In the genomic region with DNA sequence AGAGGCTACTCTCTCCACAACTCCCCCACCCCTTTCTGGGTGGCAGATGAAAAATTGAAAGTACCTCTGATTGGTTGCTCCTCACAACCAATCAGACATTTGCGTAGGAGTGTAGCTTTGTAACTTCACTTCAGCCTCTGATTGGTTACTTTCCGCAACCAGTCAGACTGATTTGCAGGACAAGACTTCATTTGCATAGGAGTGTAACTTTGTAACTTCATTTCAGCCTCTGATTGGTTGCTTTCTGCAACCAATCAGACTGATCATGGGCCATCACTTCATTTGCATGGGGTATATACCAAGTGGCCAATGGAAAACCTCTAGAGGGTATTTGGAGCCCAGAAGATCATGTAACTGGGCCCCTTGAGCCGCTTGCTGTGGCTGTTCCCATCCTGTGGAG, we compare ENCODE assay signal across 15 cellular contexts. TPM values are rescaled to one million over a fixed set of nuclear protein-coding genes. Genes with fewer than 3 reads are reported as not detected.
DNase-seq lines count a peak whose midpoint lies in the region; ATAC-seq, FAIRE-seq and TF ChIP-seq lines count a peak whose summit lies in the region.
"Had no signal": no experiment of that assay in that cellular context is flagged by ENCODE, and none has a peak within 500 bp of the region (broad histone marks: within the 10 kb centered on the region; RNA-seq: fewer than 3 reads in every experiment).

No MANE protein-coding gene starts in this region.

- H3K14ac ChIP-seq in H1 (ENCODE audit: insufficient read length) = no peak overlapping the region

- no peak for TF ChIP-seq RAD21 in H1 (IDR thresholded peaks at IDR 0.05 in 1 of 2, conservative IDR thresholded peaks at IDR 0.05 in 1 of 2; ENCODE audit: low read depth in 2 of 2, low read length in 2 of 2)

- H3K4ac ChIP-seq in H1 (replicated peaks; ENCODE audit: insufficient read length, low read depth, low read length) = no peak overlapping the region

- H3K27ac ChIP-seq in H1 (ENCODE audit: low read depth, low read length) = no peak overlapping the region
- no peak overlapping the region for H3K27ac ChIP-seq in colonic mucosa
- H3K27ac ChIP-seq in ascending aorta = no peak overlapping the region
- H3K27ac ChIP-seq in RWPE1 = no peak overlapping the region

- no peak overlapping the region for H3K56ac ChIP-seq in H1 (replicated peaks; ENCODE audit: insufficient read length, low read depth, low read length)

- H3K27ac Mint-ChIP-seq in Caco-2 (ENCODE audit: unreplicated experiment) = peak overlapping the region; percentile 30
- H3K27ac Mint-ChIP-seq: IgD-negative memory B cell had no signal

- H2BK15ac ChIP-seq in H1 (ENCODE audit: low read length) = no peak overlapping the region

- no peak for TF ChIP-seq CTCF in Caco-2 (IDR thresholded peaks at IDR 0.05; ENCODE audit: insufficient read depth in 1 of 2, low read depth in 1 of 2, low read length in 1 of 2, severe bottlenecking in 1 of 2, unreplicated experiment in 1 of 2)
- no peak for TF ChIP-seq CTCF in NB4 (IDR thresholded peaks at IDR 0.05; ENCODE audit: low read depth, low read length)
- TF ChIP-seq CTCF in H1 (IDR thresholded peaks at IDR 0.05; ENCODE audit: control extremely low read depth in 1 of 3, insufficient read depth in 1 of 3, low read depth in 1 of 3, low read length in 3 of 3) = no peak
- no peak for TF ChIP-seq CTCF in colonic mucosa (IDR thresholded peaks at IDR 0.05)
- TF ChIP-seq CTCF in ascending aorta (IDR thresholded peaks at IDR 0.05) = no peak
- no peak for TF ChIP-seq CTCF in RWPE1 (conservative IDR thresholded peaks at IDR 0.05; ENCODE audit: low read depth)

- H4K91ac ChIP-seq in H1 (replicated peaks; ENCODE audit: insufficient read length, low read length) = no peak overlapping the region

- no peak overlapping the region for H2BK5ac ChIP-seq in H1 (ENCODE audit: low read depth, low read length)

- H3K23ac ChIP-seq in H1 (ENCODE audit: insufficient read length) = no peak overlapping the region

- POLR2A ChIA-PET in Caco-2 (lab: Charles Lee) = interaction anchor here (0.6 kb wide), 1 partner anchor 1205 kb away, joined by 4 read pairs; no protein-coding TSS in a partner anchor
- POLR2A ChIA-PET in H1 (lab: Charles Lee; ENCODE audit: partially characterized antibody) = interaction anchor here (0.6 kb wide), 1 partner anchor 159 kb away, joined by 5 read pairs; no protein-coding TSS in a partner anchor
- POLR2A ChIA-PET in RWPE1 (lab: Yijun Ruan, JAX; ENCODE audit: low non-redundant PET) = no interaction called here

- no peaks in the 10 kb centered on the region for H3K23me2 ChIP-seq in H1 (ENCODE audit: low read depth, low read length)

- BruUV-seq in Caco-2 (replicated peaks; lab: Mats Ljungman, UMichigan) = no TSS peak

- H2AK5ac ChIP-seq in H1 (ENCODE audit: low read depth, low read length) = no peak overlapping the region

- H3K4me1 Mint-ChIP-seq in Caco-2 (ENCODE audit: low read depth, unreplicated experiment) = peaks cover 6% of the 10 kb centered on the region

- FAIRE-seq in H1 (lab: Jason Lieb, UNC) = no peak
- FAIRE-seq: TTC549 had no signal

- H3K36me3 ChIP-seq in Caco-2 (ENCODE audit: control insufficient read depth, insufficient read depth, low read length) (no peaks in the 10 kb centered on the region), H1 (ENCODE audit: control insufficient read depth in 2 of 4, insufficient read depth in 4 of 4, low read length in 3 of 4) (no peaks in the 10 kb centered on the region), colonic mucosa (no peaks in the 10 kb centered on the region), ascending aorta (no peaks in the 10 kb centered on the region)

- H3K27me3 Mint-ChIP-seq in Caco-2 (ENCODE audit: insufficient read depth, unreplicated experiment) = no peaks in the 10 kb centered on the region
- H3K27me3 Mint-ChIP-seq: IgD-negative memory B cell had no signal

- H3K9me3 ChIP-seq in Caco-2 (peaks cover 3% of the 10 kb centered on the region; the same call in 1 of the 2 replicates), H1 (ENCODE audit: insufficient read depth in 2 of 2, low read depth in 1 of 2, low read length in 1 of 2) (no peaks in the 10 kb centered on the region), colonic mucosa (no peaks in the 10 kb centered on the region), ascending aorta (no peaks in the 10 kb centered on the region)

- H3K27me3 ChIP-seq in Caco-2 (replicated peaks; ENCODE audit: control insufficient read depth, insufficient read depth, low read length) (no peaks in the 10 kb centered on the region), H1 (replicated peaks in 1 of 4; ENCODE audit: control insufficient read depth in 3 of 4, extremely low read depth in 1 of 4, insufficient read depth in 3 of 4, low read length in 3 of 4) (no peaks in the 10 kb centered on the region), colonic mucosa (no peaks in the 10 kb centered on the region), ascending aorta (no peaks in the 10 kb centered on the region)

- no peak overlapping the region for H3K18ac ChIP-seq in H1 (ENCODE audit: extremely low read depth, low read length)

- intact Hi-C loops in Caco-2 (cut with micrococcal nuclease; ENCODE audit: unreplicated experiment) = loop anchor here (5.0 kb wide), 1 partner anchor 140 kb away; no protein-coding TSS in a partner anchor
- intact Hi-C loops in colonic mucosa (cut with DNase I) = no loop called here
- intact Hi-C loops in ascending aorta (cut with DNase I) = no loop called here

- no peaks in the 10 kb centered on the region for H3K9me3 Mint-ChIP-seq in Caco-2 (ENCODE audit: unreplicated experiment)
- H3K9me3 Mint-ChIP-seq: IgD-negative memory B cell had no signal

- no peak overlapping the region for H3K4me3 Mint-ChIP-seq in Caco-2 (ENCODE audit: unreplicated experiment)

- H3K4me1 ChIP-seq in Caco-2 = 0 out of 2 replicates have a peak, but pooled peaks cover 7% of the 10 kb centered on the region
- H3K4me1 ChIP-seq in H1 (replicated peaks in 1 of 4; ENCODE audit: control insufficient read depth in 3 of 4, insufficient read depth in 4 of 4, low read length in 3 of 4) = 0 out of 7 replicates have a peak, but pooled peaks cover 0 to 2% (median 0%) of the 10 kb centered on the region in 4 experiments
- H3K4me1 ChIP-seq in colonic mucosa = no peaks in the 10 kb centered on the region
- H3K4me1 ChIP-seq in ascending aorta = no peaks in the 10 kb centered on the region

- H3K9ac ChIP-seq in H1 (replicated peaks in 1 of 4; ENCODE audit: extremely low read depth in 1 of 4, low read depth in 3 of 4, low read length in 3 of 4) (no peak overlapping the region), colonic mucosa (ENCODE audit: low read depth in 2 of 2, low read length in 2 of 2) (no peak overlapping the region)

- WGBS in H1 (ENCODE audit: extremely low coverage in 1 of 2, insufficient coverage in 1 of 2, insufficient read length in 1 of 2, insufficient replicate concordance in 2 of 2, low coverage in 1 of 2, low lambda C conversion rate in 2 of 2, missing lambda C conversion rate in 1 of 2), 2 experiments = 89% methylated on average over 3 of the region's 3 CpGs; no CpG with 5 or more reads in 1 of the 2 experiments

- H2BK120ac ChIP-seq in H1 (replicated peaks; ENCODE audit: low read depth, low read length) = no peak overlapping the region

- H2BK12ac ChIP-seq in H1 (ENCODE audit: low read depth, low read length) = no peak overlapping the region

- H3K79me2 ChIP-seq in H1 (ENCODE audit: control insufficient read depth in 1 of 2, insufficient read depth in 2 of 2, low read length in 2 of 2) = no peaks in the 10 kb centered on the region

- H4K5ac ChIP-seq in H1 (ENCODE audit: insufficient read length, low read depth, low read length) = no peak overlapping the region

- H4K8ac ChIP-seq in H1 (ENCODE audit: extremely low read depth, insufficient read depth, low read length) = no peak overlapping the region

- H2BK20ac ChIP-seq in H1 (ENCODE audit: low read length) = no peak overlapping the region

- no peaks in the 10 kb centered on the region for H3K36me3 Mint-ChIP-seq in Caco-2 (ENCODE audit: insufficient read depth, unreplicated experiment)
- H3K36me3 Mint-ChIP-seq: IgD-negative memory B cell had no signal

- ATAC-seq in HG03442 (IDR thresholded peaks at IDR 0.05; ENCODE audit: unreplicated experiment) = no peak
- ATAC-seq: left lobe of liver had no signal

- H3K4me2 ChIP-seq in H1 (ENCODE audit: insufficient read depth in 1 of 2, low read depth in 2 of 2, low read length in 2 of 2) = no peak overlapping the region

- no peaks in the 10 kb centered on the region for H4K20me1 ChIP-seq in H1 (replicated peaks in 1 of 2; ENCODE audit: control insufficient read depth in 1 of 2, insufficient read depth in 2 of 2, low read length in 2 of 2)

- TF ChIP-seq POLR2A in NB4 (IDR thresholded peaks at IDR 0.05; ENCODE audit: extremely low read depth, insufficient read length) (no peak), H1 (IDR thresholded peaks at IDR 0.05; ENCODE audit: control extremely low read depth in 1 of 2, low read depth in 2 of 2, low read length in 2 of 2) (no peak)

- no peak overlapping the region for H2AFZ ChIP-seq in H1 (ENCODE audit: low read length)

- DNase-seq in A172 (ENCODE audit: low spot score) = peak; percentile 99
- DNase-seq in Caco-2 = peak; percentile 20 to 54
- peak; percentile 5 for DNase-seq in NB4 (ENCODE audit: low read depth)
- no peak for DNase-seq in H1 (ENCODE audit: low read depth in 1 of 2, low spot score in 2 of 2)
- no peak for DNase-seq in colonic mucosa
- DNase-seq in ascending aorta (ENCODE audit: low spot score in 2 of 2) = no peak
- DNase-seq in RWPE1 (ENCODE audit: low spot score) = no peak
- DNase-seq: cerebellar nuclear complex, NCI-H146, NCI-H526 treated with DMSO at 0.1 percent for 48 hours, trophoblast cell had no signal

- CTCF ChIA-PET in Caco-2 (lab: Charles Lee) (interaction anchor here (0.6 kb wide), 1 partner anchor 162 kb away, joined by 3 read pairs; no protein-coding TSS in a partner anchor), H1 (lab: Charles Lee; ENCODE audit: partially characterized antibody) (interaction anchor here (2.4 kb wide), 1 partner anchor 11 kb away, joined by 6 read pairs; no protein-coding TSS in a partner anchor), RWPE1 (lab: Yijun Ruan, JAX) (no interaction called here)

- H3K4me3 ChIP-seq in Caco-2 (ENCODE audit: low read depth, low read length) (no peak overlapping the region), NB4 (ENCODE audit: low read depth, low read length) (no peak overlapping the region), H1 (ENCODE audit: extremely low read depth in 1 of 4, insufficient read depth in 2 of 4, low read depth in 3 of 4, low read length in 4 of 4) (no peak overlapping the region), colonic mucosa (no peak overlapping the region), ascending aorta (no peak overlapping the region)

- TF ChIP-seq EP300 in H1 (IDR thresholded peaks at IDR 0.05; ENCODE audit: borderline replicate concordance in 1 of 2, low read depth in 2 of 2, low read length in 2 of 2) = no peak

- no peaks in the 10 kb centered on the region for H3K79me1 ChIP-seq in H1 (ENCODE audit: low read depth, low read length)

RNA-seq across cellular contexts. Expression of a gene that starts 25.6 kb away (rescaled TPM):
- 1.2 and 1.8 TPM in 2 replicates for total RNA-seq in A172 (2014; rRNA removed; shearing (Covaris generic))
- total RNA-seq in Caco-2 (2022) (3.4 and 3.9 TPM in 2 replicates), colonic mucosa (1 to 10 TPM in 1 of 2 donors, under 1 TPM in 1; 0.82 to 1.4 TPM), ascending aorta (not detected)
- 0.32 and 0.36 TPM in 2 replicates for total RNA-seq in H1 (2021; fragmentation: NEBNext Ultra II Directional; extraction: Animal tissue kit (Norgen Biotek cat#: 25700))
- 0.27 and 0.67 TPM in 2 replicates for polyA plus RNA-seq in H1 (2011; rRNA removed)
- 1.3 TPM for polyA plus RNA-seq in H1 (2011; cell fraction: cytosol; rRNA removed)
- polyA plus RNA-seq in H1 (2011; cell fraction: nucleus; rRNA removed) = 0.20 TPM
- polyA plus RNA-seq in H1 (2012, experiment 1 of 2) = 0.70 to 1.4 TPM (median 1.0 TPM) in 4 replicates
- polyA plus RNA-seq in H1 (2012, experiment 2 of 2) = not detected
- 0.89 TPM for polyA plus RNA-seq in H1 (2013, experiment 1 of 2)
- 0.92 TPM for polyA plus RNA-seq in H1 (2013, experiment 2 of 2)
- polyA minus RNA-seq in H1 (2011; rRNA and poly(A)+ RNA removed) = 0.73 and 2.3 TPM in 2 replicates
- not detected for polyA minus RNA-seq in H1 (2011; cell fraction: cytosol; rRNA and poly(A)+ RNA removed)
- 1.7 TPM for polyA minus RNA-seq in H1 (2011; cell fraction: nucleus; rRNA and poly(A)+ RNA removed)

RNA-seq across cellular contexts. Expression of a gene that starts 25.8 kb away (rescaled TPM):
- 65.3 and 82.9 TPM in 2 replicates for total RNA-seq in A172 (2014; rRNA removed; shearing (Covaris generic))
- total RNA-seq in Caco-2 (2022) = 36.9 and 39.3 TPM in 2 replicates
- total RNA-seq in H1 (2021; fragmentation: NEBNext Ultra II Directional; extraction: Animal tissue kit (Norgen Biotek cat#: 25700)) = 32.9 and 36.4 TPM in 2 replicates
- 11.9 and 20.5 TPM in 2 replicates for polyA plus RNA-seq in H1 (2011; rRNA removed)
- 25.8 TPM for polyA plus RNA-seq in H1 (2011; cell fraction: cytosol; rRNA removed)
- polyA plus RNA-seq in H1 (2011; cell fraction: nucleus; rRNA removed) = 5.2 TPM
- polyA plus RNA-seq in H1 (2012, experiment 1 of 2) = 21.0 to 27.2 TPM (median 23.5 TPM) in 4 replicates
- 3.9 TPM for polyA plus RNA-seq in H1 (2012, experiment 2 of 2)
- polyA plus RNA-seq in H1 (2013, experiment 1 of 2) = 24.2 TPM
- 25.6 TPM for polyA plus RNA-seq in H1 (2013, experiment 2 of 2)
- 9.9 and 14.0 TPM in 2 replicates for polyA minus RNA-seq in H1 (2011; rRNA and poly(A)+ RNA removed)
- 10.1 TPM for polyA minus RNA-seq in H1 (2011; cell fraction: cytosol; rRNA and poly(A)+ RNA removed)
- 8.8 TPM for polyA minus RNA-seq in H1 (2011; cell fraction: nucleus; rRNA and poly(A)+ RNA removed)
- total RNA-seq in colonic mucosa = 10 to 100 TPM; 18.1 to 20.2 TPM
- total RNA-seq in ascending aorta = 26.3 TPM

RNA-seq across cellular contexts. Expression of a gene that starts 25.8 kb away (rescaled TPM):
- total RNA-seq in A172 (2014; rRNA removed; shearing (Covaris generic)) = 18.9 and 22.5 TPM in 2 replicates
- 30.0 and 32.8 TPM in 2 replicates for total RNA-seq in Caco-2 (2022)
- 15.2 and 16.0 TPM in 2 replicates for total RNA-seq in H1 (2021; fragmentation: NEBNext Ultra II Directional; extraction: Animal tissue kit (Norgen Biotek cat#: 25700))
- polyA plus RNA-seq in H1 (2011; rRNA removed) = 4.9 and 5.0 TPM in 2 replicates
- 5.5 TPM for polyA plus RNA-seq in H1 (2011; cell fraction: cytosol; rRNA removed)
- 6.8 TPM for polyA plus RNA-seq in H1 (2011; cell fraction: nucleus; rRNA removed)
- polyA plus RNA-seq in H1 (2012, experiment 1 of 2) = 10.7 to 12.4 TPM (median 11.2 TPM) in 4 replicates
- polyA plus RNA-seq in H1 (2012, experiment 2 of 2) = 6.0 TPM
- 10.1 TPM for polyA plus RNA-seq in H1 (2013, experiment 1 of 2)
- polyA plus RNA-seq in H1 (2013, experiment 2 of 2) = 9.1 TPM
- polyA minus RNA-seq in H1 (2011; rRNA and poly(A)+ RNA removed) = 14.8 and 18.1 TPM in 2 replicates
- polyA minus RNA-seq in H1 (2011; cell fraction: cytosol; rRNA and poly(A)+ RNA removed) = 15.1 TPM
- 18.4 TPM for polyA minus RNA-seq in H1 (2011; cell fraction: nucleus; rRNA and poly(A)+ RNA removed)
- 10 to 100 TPM; 12.2 to 14.6 TPM for total RNA-seq in colonic mucosa
- 0.64 TPM for total RNA-seq in ascending aorta

RNA-seq across cellular contexts. Expression of a gene that starts 37.6 kb away (rescaled TPM):
- 18.2 and 24.3 TPM in 2 replicates for total RNA-seq in A172 (2014; rRNA removed; shearing (Covaris generic))
- total RNA-seq in Caco-2 (2022) (206 and 209 TPM in 2 replicates), colonic mucosa (10 to 100 TPM; 36.3 to 71.5 TPM), ascending aorta (3.7 TPM)
- 26.2 and 28.1 TPM in 2 replicates for total RNA-seq in H1 (2021; fragmentation: NEBNext Ultra II Directional; extraction: Animal tissue kit (Norgen Biotek cat#: 25700))
- polyA plus RNA-seq in H1 (2011; rRNA removed) = 4.7 and 7.5 TPM in 2 replicates
- 8.6 TPM for polyA plus RNA-seq in H1 (2011; cell fraction: cytosol; rRNA removed)
- polyA plus RNA-seq in H1 (2011; cell fraction: nucleus; rRNA removed) = 4.7 TPM
- polyA plus RNA-seq in H1 (2012, experiment 1 of 2) = 10.9 to 16.0 TPM (median 12.6 TPM) in 4 replicates
- 6.5 TPM for polyA plus RNA-seq in H1 (2012, experiment 2 of 2)
- 19.4 TPM for polyA plus RNA-seq in H1 (2013, experiment 1 of 2)
- polyA plus RNA-seq in H1 (2013, experiment 2 of 2) = 19.4 TPM
- polyA minus RNA-seq in H1 (2011; rRNA and poly(A)+ RNA removed) = 4.1 TPM in 2 replicates
- 5.7 TPM for polyA minus RNA-seq in H1 (2011; cell fraction: cytosol; rRNA and poly(A)+ RNA removed)
- polyA minus RNA-seq in H1 (2011; cell fraction: nucleus; rRNA and poly(A)+ RNA removed) = 10.4 TPM

Comparison
In these comparisons a context has a peak if more than half of its experiments do, and no peak if none do; other contexts are left out.
1. DNase-seq: peak in A172 (single experiment), Caco-2 (2 of 2) and NB4 (single experiment); none in H1 (0 of 2), colonic mucosa (single experiment), ascending aorta (0 of 2) and RWPE1 (single experiment).